In genomic region chr3:690770-691169, GRCh38 we compare ENCODE assay signal across 18 cellular contexts.
DNase-seq lines count a peak whose midpoint lies in the region; ATAC-seq and TF ChIP-seq lines count a peak whose summit lies in the region.
"Had no signal": no experiment of that assay in that cellular context is flagged by ENCODE, and none has a peak within 500 bp of the region (broad histone marks: within the 10 kb centered on the region; RNA-seq: fewer than 3 reads in every experiment).

No MANE protein-coding gene starts in this region.

- H3K27me3 ChIP-seq in IMR-90 (ENCODE audit: control insufficient read depth, insufficient read depth, low read length) (no peaks in the 10 kb centered on the region), trophoblast cell (ENCODE audit: insufficient read depth, low read length) (no peaks in the 10 kb centered on the region), ovary (no peaks in the 10 kb centered on the region)
- H3K27me3 ChIP-seq: BE2C, BLaER1 had no signal

- H3K9ac ChIP-seq in IMR-90 (ENCODE audit: low read depth, low read length) (no peak overlapping the region), trophoblast cell (ENCODE audit: low read length) (no peak overlapping the region)
- H3K9ac ChIP-seq: BLaER1 had no signal

- H3K9me3 ChIP-seq in IMR-90 (ENCODE audit: control insufficient read depth, insufficient read depth, low read length) (peaks cover 11% of the 10 kb centered on the region), trophoblast cell (ENCODE audit: insufficient read depth, low read depth, low read length) (peaks cover 4% of the 10 kb centered on the region), ovary (no peaks in the 10 kb centered on the region)
- H3K9me3 ChIP-seq: BE2C, BLaER1 had no signal

- H3K79me1 ChIP-seq in IMR-90 (ENCODE audit: low read depth in 1 of 2, low read length in 2 of 2), result no peaks in the 10 kb centered on the region
- H3K79me1 ChIP-seq in trophoblast cell (ENCODE audit: low read length), result no peaks in the 10 kb centered on the region

- no peak overlapping the region for H2AK9ac ChIP-seq in IMR-90 (replicated peaks; ENCODE audit: low read depth, low read length, poor library complexity)

- no peak for TF ChIP-seq EP300 in ovary (IDR thresholded peaks at IDR 0.05)

- no peaks in the 10 kb centered on the region for H3K4me1 ChIP-seq in IMR-90 (ENCODE audit: control insufficient read depth, insufficient read depth, low read length)
- no peaks in the 10 kb centered on the region for H3K4me1 ChIP-seq in trophoblast cell (ENCODE audit: control insufficient read depth in 1 of 2, insufficient read depth in 2 of 2, low read length in 2 of 2)
- H3K4me1 ChIP-seq in ovary (ENCODE audit: insufficient read depth), result no peaks in the 10 kb centered on the region
- H3K4me1 ChIP-seq: BE2C, BLaER1 had no signal

- no peak for ATAC-seq in IMR-90 (ENCODE audit: low read depth)

- TF ChIP-seq CTCF in IMR-90 (conservative IDR thresholded peaks at IDR 0.05; ENCODE audit: low read depth, low read length) (no peak), ovary (IDR thresholded peaks at IDR 0.05) (no peak)

- no peak for DNase-seq in IMR-90
- no peak for DNase-seq in trophoblast cell
- no peak for DNase-seq in NCI-H2196 treated with DMSO at 0.1 percent for 48 hours (lab: John Stamatoyannopoulos, UW; ENCODE audit: unreplicated experiment)
- no peak for DNase-seq in NCI-H2029 (lab: John Stamatoyannopoulos, UW)
- DNase-seq in ovary, result no peak
- DNase-seq: 8988T; ACHN; BE2C; C1 segment of cervical spinal cord; CD4-positive, CD25-positive, alpha-beta regulatory T cell; CD8-positive, alpha-beta memory T cell; COR-L47; DMS 273 treated with DMSO at 0.1 percent for 48 hours; DMS153; DMS53; DMS79; GF-D8 had no signal

- H2BK12ac ChIP-seq in trophoblast cell (ENCODE audit: low read length), result no peak overlapping the region

- no peaks in the 10 kb centered on the region for H3K9me1 ChIP-seq in IMR-90 (ENCODE audit: insufficient read depth, low read length)

- H3K23ac ChIP-seq in IMR-90 (ENCODE audit: low read depth, low read length), result no peak overlapping the region
- H3K23ac ChIP-seq in trophoblast cell (ENCODE audit: low read length), result no peak overlapping the region

- H4K20me1 ChIP-seq in IMR-90 (ENCODE audit: insufficient read depth, low read length), result no peaks in the 10 kb centered on the region
- H4K20me1 ChIP-seq: BLaER1 had no signal

- no peak overlapping the region for H2BK15ac ChIP-seq in IMR-90 (ENCODE audit: low read depth, low read length)

- H2BK20ac ChIP-seq in IMR-90 (ENCODE audit: low read depth, low read length), result no peak overlapping the region

- H3K4me3 ChIP-seq in IMR-90 (ENCODE audit: insufficient read depth, low read depth, low read length) (no peak overlapping the region), trophoblast cell (ENCODE audit: low read depth, low read length) (peak overlapping the region; percentile 20), ovary (no peak overlapping the region)
- H3K4me3 ChIP-seq: BLaER1 had no signal

- H3K18ac ChIP-seq in IMR-90 (ENCODE audit: low read depth, low read length) (no peak overlapping the region), trophoblast cell (ENCODE audit: low read length) (no peak overlapping the region)

- in situ Hi-C loops in IMR-90 (cut with MboI; ENCODE audit: low sequenced_read_pairs), result no loop called here

- TF ChIP-seq RAD21 in IMR-90 (IDR thresholded peaks at IDR 0.05; ENCODE audit: low read length), result no peak

- H4K5ac ChIP-seq in IMR-90 (ENCODE audit: low read depth, low read length), result no peak overlapping the region

- no TSS peak for BruUV-seq in IMR-90 (replicated peaks; lab: Mats Ljungman, UMichigan)

- no peak overlapping the region for H3K56ac ChIP-seq in IMR-90 (ENCODE audit: extremely low read depth, insufficient read depth, low read length)

- H2BK120ac ChIP-seq in IMR-90 (ENCODE audit: low read depth, low read length) (no peak overlapping the region), trophoblast cell (ENCODE audit: insufficient read depth, low read length, poor library complexity) (no peak overlapping the region)

- intact Hi-C loops in IMR-90 (cut with micrococcal nuclease) (no loop called here), ovary (cut with DNase I) (no loop called here)

- peak overlapping the region; percentile 15 for H2AFZ ChIP-seq in IMR-90 (replicated peaks; ENCODE audit: low read length, poor library complexity)
- H2AFZ ChIP-seq in trophoblast cell (ENCODE audit: insufficient read depth, low read length, poor library complexity), result no peak overlapping the region

- H2BK5ac ChIP-seq in IMR-90 (ENCODE audit: low read depth, low read length, poor library complexity, severe bottlenecking) (no peak overlapping the region), trophoblast cell (ENCODE audit: low read depth, low read length, poor library complexity) (no peak overlapping the region)

- 20% methylated on average over 3 of the region's 4 CpGs; no CpG with 5 or more reads in 1 of the 2 experiments for WGBS in IMR-90 (ENCODE audit: extremely low coverage in 2 of 2, insufficient read length in 1 of 2), 2 experiments
- no CpG with 5 or more reads among the region's 4 CpGs for WGBS in trophoblast cell (ENCODE audit: extremely low coverage, insufficient coverage, insufficient read length)
- WGBS in ovary, 3 donors, result 81 to 92% (median 88%) methylated on average over 4 of the region's 4 CpGs

- dilution Hi-C loops in IMR-90 (cut with HindIII; ENCODE audit: low sequenced_read_pairs, unreplicated experiment), result no loop called here

- H2AK5ac ChIP-seq in IMR-90 (ENCODE audit: low read depth, low read length) (no peak overlapping the region), trophoblast cell (ENCODE audit: low read length) (no peak overlapping the region)

- H4K12ac ChIP-seq in trophoblast cell (ENCODE audit: low read depth, low read length), result no peak overlapping the region

- H3K27ac ChIP-seq in IMR-90 (ENCODE audit: insufficient read depth, low read length), result no peak overlapping the region
- no peak overlapping the region for H3K27ac ChIP-seq in trophoblast cell (ENCODE audit: low read depth, low read length)
- no peak overlapping the region for H3K27ac ChIP-seq in ovary
- H3K27ac ChIP-seq: BLaER1 had no signal

- H3K14ac ChIP-seq in IMR-90 (replicated peaks; ENCODE audit: low read depth, low read length) (no peak overlapping the region), trophoblast cell (ENCODE audit: low read length) (no peak overlapping the region)

- no peaks in the 10 kb centered on the region for H3K79me2 ChIP-seq in trophoblast cell (ENCODE audit: control insufficient read depth, insufficient read depth, low read length, poor library complexity)

- POLR2A ChIA-PET in IMR-90 (lab: Charles Lee; ENCODE audit: unreplicated experiment), result no interaction called here

- H4K91ac ChIP-seq in IMR-90 (ENCODE audit: insufficient read depth, low read depth, low read length), result no peak overlapping the region
- no peak overlapping the region for H4K91ac ChIP-seq in trophoblast cell (ENCODE audit: low read depth, low read length)

- CTCF ChIA-PET in IMR-90 (lab: Yijun Ruan, JAX), result no interaction called here

- no peaks in the 10 kb centered on the region for H3K36me3 ChIP-seq in IMR-90 (ENCODE audit: control insufficient read depth, insufficient read depth, low read length)
- H3K36me3 ChIP-seq in trophoblast cell (ENCODE audit: control insufficient read depth in 1 of 2, insufficient read depth in 2 of 2, low read length in 2 of 2), result no peaks in the 10 kb centered on the region
- H3K36me3 ChIP-seq in ovary, result no peaks in the 10 kb centered on the region
- H3K36me3 ChIP-seq: BE2C, BLaER1 had no signal

- TF ChIP-seq POLR2A in IMR-90 (IDR thresholded peaks at IDR 0.05; ENCODE audit: low read depth, low read length), result no peak
- TF ChIP-seq POLR2A in ovary (IDR thresholded peaks at IDR 0.05), result no peak

- H4K8ac ChIP-seq in IMR-90 (ENCODE audit: low read depth in 2 of 2, low read length in 2 of 2), result no peak overlapping the region
- no peak overlapping the region for H4K8ac ChIP-seq in trophoblast cell (ENCODE audit: low read depth, low read length)

- H3K4me2 ChIP-seq in IMR-90 (ENCODE audit: low read depth, low read length) (no peak overlapping the region), trophoblast cell (ENCODE audit: low read length) (no peak overlapping the region)
- H3K4me2 ChIP-seq: BLaER1 had no signal

- no peak overlapping the region for H3K4ac ChIP-seq in IMR-90 (ENCODE audit: low read depth, low read length)
- no peak overlapping the region for H3K4ac ChIP-seq in trophoblast cell (ENCODE audit: low read depth, low read length)

TF ChIP-seq in IMR-90, 13 proteins besides CTCF, POLR2A, EP300 and RAD21:
- no peak for TF ChIP-seq ELK1 (IDR thresholded peaks at IDR 0.05; ENCODE audit: borderline replicate concordance, low read depth, low read length)
- no peak for TF ChIP-seq USF2 (IDR thresholded peaks at IDR 0.05; ENCODE audit: low read depth, low read length)
- no peak for TF ChIP-seq RFX5 (IDR thresholded peaks at IDR 0.05; ENCODE audit: low read depth, low read length)
- TF ChIP-seq CHD1 (IDR thresholded peaks at IDR 0.05; ENCODE audit: low read depth, low read length), result no peak
